In the genomic region with DNA sequence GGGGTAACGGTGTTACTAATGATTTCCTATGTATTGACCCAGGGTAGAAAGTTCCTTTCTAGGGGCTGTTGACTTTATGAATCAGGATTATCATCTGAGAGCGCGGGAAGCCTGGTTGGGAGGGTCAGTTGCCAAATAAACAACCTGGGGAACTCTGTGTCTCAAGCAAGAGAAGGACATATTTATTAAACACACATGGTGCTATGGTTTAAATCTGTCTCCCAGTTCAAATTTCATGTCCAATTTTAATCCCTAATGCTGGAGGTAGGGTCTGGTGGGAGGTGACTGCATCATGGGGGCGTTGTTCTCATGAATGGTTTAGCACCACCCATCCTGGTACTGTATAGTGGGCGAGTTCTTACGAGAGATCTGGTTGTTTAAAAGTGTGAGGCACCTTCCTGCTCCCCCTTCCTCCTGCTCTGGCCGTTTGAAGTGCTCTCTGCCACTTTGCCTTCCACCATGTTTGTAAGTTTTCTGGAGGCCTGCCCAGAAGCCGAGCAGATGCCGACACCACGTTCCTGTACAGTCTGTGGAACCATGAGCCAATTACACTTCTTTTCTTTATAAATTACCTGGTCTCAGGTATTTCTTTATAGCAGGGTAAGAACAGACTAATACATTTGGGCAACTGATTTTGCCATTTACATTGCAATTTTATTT, we compare ENCODE assay signal across 15 cellular contexts. TPM values are rescaled to one million over a fixed set of nuclear protein-coding genes. Genes with fewer than 3 reads are reported as not detected.
DNase-seq lines count a peak whose midpoint lies in the region; ATAC-seq and TF ChIP-seq lines count a peak whose summit lies in the region.
"Had no signal": no experiment of that assay in that cellular context is flagged by ENCODE, and none has a peak within 500 bp of the region (broad histone marks: within the 10 kb centered on the region; RNA-seq: fewer than 3 reads in every experiment).

No MANE protein-coding gene starts in this region.

- no peak for TF ChIP-seq EP300 in esophagus muscularis mucosa (IDR thresholded peaks at IDR 0.05)

- WGBS in IMR-90 (ENCODE audit: extremely low coverage in 2 of 2, insufficient read length in 1 of 2), 2 experiments = no CpG with 5 or more reads among the region's 10 CpGs
- 54% methylated on average over 10 of the region's 10 CpGs for WGBS in esophagus muscularis mucosa

- H3K9ac ChIP-seq in IMR-90 (ENCODE audit: low read depth, low read length) = no peak overlapping the region
- H3K9ac ChIP-seq in stomach smooth muscle (ENCODE audit: low read length in 2 of 2) = no peak overlapping the region

- H3K23ac ChIP-seq in IMR-90 (ENCODE audit: low read depth, low read length) = no peak overlapping the region

- no peaks in the 10 kb centered on the region for H3K36me3 ChIP-seq in IMR-90 (ENCODE audit: control insufficient read depth, insufficient read depth, low read length)
- H3K36me3 ChIP-seq in esophagus muscularis mucosa = no peaks in the 10 kb centered on the region
- H3K36me3 ChIP-seq in stomach smooth muscle (ENCODE audit: control insufficient read depth in 2 of 2, insufficient read depth in 2 of 2, low read length in 2 of 2) = no peaks in the 10 kb centered on the region
- no peaks in the 10 kb centered on the region for H3K36me3 ChIP-seq in H7 (replicated peaks; ENCODE audit: control insufficient read depth, insufficient read depth, low read length)
- H3K36me3 ChIP-seq: Peyer's patch had no signal

- H3K4me3 ChIP-seq in IMR-90 (ENCODE audit: insufficient read depth, low read depth, low read length) = no peak overlapping the region
- H3K4me3 ChIP-seq in esophagus muscularis mucosa = peak overlapping the region in 1 of 4 donors; percentile 2
- peak overlapping the region; percentile 0 to 52 for H3K4me3 ChIP-seq in stomach smooth muscle (ENCODE audit: low read length in 2 of 2)
- H3K4me3 ChIP-seq in H7 (ENCODE audit: insufficient read depth, low read depth, low read length) = no peak overlapping the region
- H3K4me3 ChIP-seq: Peyer's patch had no signal

- H3K27me3 ChIP-seq in IMR-90 (ENCODE audit: control insufficient read depth, insufficient read depth, low read length) (peaks cover 4% of the 10 kb centered on the region; the same call in 1 of the 2 replicates), esophagus muscularis mucosa (no peaks in the 10 kb centered on the region), stomach smooth muscle (ENCODE audit: control insufficient read depth in 1 of 2, insufficient read depth in 2 of 2, low read length in 2 of 2) (no peaks in the 10 kb centered on the region), H7 (ENCODE audit: control insufficient read depth, insufficient read depth, low read length) (no peaks in the 10 kb centered on the region)
- H3K27me3 ChIP-seq: Peyer's patch had no signal

- H3K18ac ChIP-seq in IMR-90 (ENCODE audit: low read depth, low read length) = peak overlapping the region; percentile 9

- DNase-seq in IMR-90 = no peak
- no peak for DNase-seq in esophagus muscularis mucosa (ENCODE audit: extremely low spot score)
- DNase-seq in iris pigment epithelial cell (ENCODE audit: low read depth) = peak; percentile 43
- DNase-seq in occipital lobe (lab: John Stamatoyannopoulos, UW) = no peak
- DNase-seq in H7 = no peak
- DNase-seq: AML-193, DMS79 treated with DMSO at 0.1 percent for 48 hours, HCEC 1CT, NCI-H1105, NCI-H2081, Peyer's patch had no signal

- no peak overlapping the region for H2BK15ac ChIP-seq in IMR-90 (ENCODE audit: low read depth, low read length)

- H2BK20ac ChIP-seq in IMR-90 (ENCODE audit: low read depth, low read length) = no peak overlapping the region

- H4K20me1 ChIP-seq in IMR-90 (ENCODE audit: insufficient read depth, low read length) = no peaks in the 10 kb centered on the region

- H3K4ac ChIP-seq in IMR-90 (ENCODE audit: low read depth, low read length) = no peak overlapping the region

- H4K91ac ChIP-seq in IMR-90 (ENCODE audit: insufficient read depth, low read depth, low read length) = no peak overlapping the region; the same call in 1 of the 2 replicates

- in situ Hi-C loops in IMR-90 (cut with MboI; ENCODE audit: low sequenced_read_pairs) = no loop called here

- H3K4me1 ChIP-seq in IMR-90 (ENCODE audit: control insufficient read depth, insufficient read depth, low read length) = peaks cover 7% of the 10 kb centered on the region; the same call in 1 of the 2 replicates
- H3K4me1 ChIP-seq in esophagus muscularis mucosa = peaks cover 0 to 56% (median 40%) of the 10 kb centered on the region in 4 donors
- peaks cover 20% of the 10 kb centered on the region for H3K4me1 ChIP-seq in stomach smooth muscle (ENCODE audit: control insufficient read depth, insufficient read depth, low read length)
- H3K4me1 ChIP-seq: Peyer's patch had no signal

- CTCF ChIA-PET in IMR-90 (lab: Yijun Ruan, JAX) = no interaction called here

- dilution Hi-C loops in IMR-90 (cut with HindIII; ENCODE audit: low sequenced_read_pairs, unreplicated experiment) = no loop called here

- TF ChIP-seq RAD21 in IMR-90 (IDR thresholded peaks at IDR 0.05; ENCODE audit: low read length) = no peak

- intact Hi-C loops in IMR-90 (cut with micrococcal nuclease) (no loop called here), esophagus muscularis mucosa (cut with DNase I) (no loop called here)

- H3K79me1 ChIP-seq in IMR-90 (ENCODE audit: low read depth in 1 of 2, low read length in 2 of 2) = no peaks in the 10 kb centered on the region

- no peaks in the 10 kb centered on the region for H3K9me1 ChIP-seq in IMR-90 (ENCODE audit: insufficient read depth, low read length)

- H2BK5ac ChIP-seq in IMR-90 (ENCODE audit: low read depth, low read length, poor library complexity, severe bottlenecking) = no peak overlapping the region

- no peak overlapping the region for H3K56ac ChIP-seq in IMR-90 (ENCODE audit: extremely low read depth, insufficient read depth, low read length)

- no peak overlapping the region for H3K4me2 ChIP-seq in IMR-90 (ENCODE audit: low read depth, low read length)

- POLR2A ChIA-PET in IMR-90 (lab: Charles Lee; ENCODE audit: unreplicated experiment) = no interaction called here

- TF ChIP-seq POLR2A in IMR-90 (IDR thresholded peaks at IDR 0.05; ENCODE audit: low read depth, low read length) = no peak
- no peak for TF ChIP-seq POLR2A in esophagus muscularis mucosa (IDR thresholded peaks at IDR 0.05; ENCODE audit: low read depth)

- no peak overlapping the region for H2AK9ac ChIP-seq in IMR-90 (replicated peaks; ENCODE audit: low read depth, low read length, poor library complexity)

- H3K27ac ChIP-seq in IMR-90 (ENCODE audit: insufficient read depth, low read length) (no peak overlapping the region), esophagus muscularis mucosa (replicated peaks in 1 of 4) (peak overlapping the region; percentile 53 to 73 (median 60)), stomach smooth muscle (ENCODE audit: low read length) (peak overlapping the region; percentile 55)
- H3K27ac ChIP-seq: C4-2B, Peyer's patch had no signal

- no TSS peak for BruUV-seq in IMR-90 (replicated peaks; lab: Mats Ljungman, UMichigan)

- TF ChIP-seq CTCF in IMR-90 (conservative IDR thresholded peaks at IDR 0.05; ENCODE audit: low read depth, low read length) (no peak), esophagus muscularis mucosa (IDR thresholded peaks at IDR 0.05) (no peak)

- ATAC-seq in IMR-90 (ENCODE audit: low read depth) (no peak), GM18511 (IDR thresholded peaks at IDR 0.05; ENCODE audit: unreplicated experiment) (no peak)

- no peak overlapping the region for H2AFZ ChIP-seq in IMR-90 (replicated peaks; ENCODE audit: low read length, poor library complexity)

- no peak overlapping the region for H2AK5ac ChIP-seq in IMR-90 (ENCODE audit: low read depth, low read length)

- no peak overlapping the region for H2BK120ac ChIP-seq in IMR-90 (ENCODE audit: low read depth, low read length)

- H3K14ac ChIP-seq in IMR-90 (replicated peaks; ENCODE audit: low read depth, low read length) = no peak overlapping the region

- no peak overlapping the region for H4K8ac ChIP-seq in IMR-90 (ENCODE audit: low read depth in 2 of 2, low read length in 2 of 2)

- H4K5ac ChIP-seq in IMR-90 (ENCODE audit: low read depth, low read length) = peak overlapping the region; percentile 23; the same call in 1 of the 2 replicates

- H3K9me3 ChIP-seq in IMR-90 (ENCODE audit: control insufficient read depth, insufficient read depth, low read length) (no peaks in the 10 kb centered on the region), esophagus muscularis mucosa (no peaks in the 10 kb centered on the region), stomach smooth muscle (ENCODE audit: control insufficient read depth in 2 of 2, low read length in 2 of 2) (no peaks in the 10 kb centered on the region)
- H3K9me3 ChIP-seq: Peyer's patch had no signal

TF ChIP-seq in IMR-90, 13 proteins besides CTCF, POLR2A, EP300 and RAD21 (continues in another document):
- no peak for TF ChIP-seq FOS (IDR thresholded peaks at IDR 0.05; ENCODE audit: low read depth, low read length)
- no peak for TF ChIP-seq MAZ (IDR thresholded peaks at IDR 0.05; ENCODE audit: borderline replicate concordance, low read depth, low read length)
- TF ChIP-seq RFX5 (IDR thresholded peaks at IDR 0.05; ENCODE audit: low read depth, low read length) = no peak
- no peak for TF ChIP-seq SMC3 (IDR thresholded peaks at IDR 0.05; ENCODE audit: low read depth, low read length)
- no peak for TF ChIP-seq BHLHE40 (IDR thresholded peaks at IDR 0.05; ENCODE audit: low read depth, low read length)
- TF ChIP-seq MAFK (IDR thresholded peaks at IDR 0.05; ENCODE audit: low read depth, low read length) = no peak
- TF ChIP-seq RCOR1 (IDR thresholded peaks at IDR 0.05; ENCODE audit: insufficient replicate concordance, low read length) = no peak
- no peak for TF ChIP-seq CHD1 (IDR thresholded peaks at IDR 0.05; ENCODE audit: low read depth, low read length)
- TF ChIP-seq, protein P1, sequence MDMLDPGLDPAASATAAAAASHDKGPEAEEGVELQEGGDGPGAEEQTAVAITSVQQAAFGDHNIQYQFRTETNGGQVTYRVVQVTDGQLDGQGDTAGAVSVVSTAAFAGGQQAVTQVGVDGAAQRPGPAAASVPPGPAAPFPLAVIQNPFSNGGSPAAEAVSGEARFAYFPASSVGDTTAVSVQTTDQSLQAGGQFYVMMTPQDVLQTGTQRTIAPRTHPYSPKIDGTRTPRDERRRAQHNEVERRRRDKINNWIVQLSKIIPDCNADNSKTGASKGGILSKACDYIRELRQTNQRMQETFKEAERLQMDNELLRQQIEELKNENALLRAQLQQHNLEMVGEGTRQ (IDR thresholded peaks at IDR 0.05; ENCODE audit: low read depth, low read length) = no peak

RNA-seq across cellular contexts. Expression of gene GAS1, which starts 19.7 kb away (rescaled TPM):
- total RNA-seq in IMR-90 (2012; rRNA removed) = 1.8 and 3.1 TPM in 2 replicates
- 2.2 and 2.6 TPM in 2 replicates for polyA plus RNA-seq in IMR-90 (2012; rRNA removed)
- 1.5 and 6.8 TPM in 2 replicates for polyA plus RNA-seq in IMR-90 (2012; cell fraction: cytosol; rRNA removed)
- polyA plus RNA-seq in IMR-90 (2012; cell fraction: nucleus; rRNA removed; ENCODE audit: low replicate concordance) = 3.4 and 5.6 TPM in 2 replicates
- total RNA-seq in esophagus muscularis mucosa = 100 to 1,000 TPM in 2 of 4 donors, 10 to 100 TPM in 2; 47.4 to 152 (median 86.5) TPM
- total RNA-seq in occipital lobe = 33.5 TPM
- total RNA-seq in H7 (2014; rRNA removed; shearing (Covaris generic)) = 3.6 and 6.7 TPM in 2 replicates
- total RNA-seq: G401 had no signal

Comparison
In these comparisons a context has a peak if more than half of its experiments do, and no peak if none do; other contexts are left out.
1. H3K4me3 ChIP-seq: peak in stomach smooth muscle (2 of 2); none in IMR-90 (single experiment) and H7 (single experiment).